Comparison of ENCODE assay signal across 10 cellular contexts in genomic region chr16:57374067-57374534, GRCh38. TPM values are rescaled to one million over a fixed set of nuclear protein-coding genes. Genes with fewer than 3 reads are reported as not detected.
DNase-seq lines count a peak whose midpoint lies in the region; ATAC-seq and TF ChIP-seq lines count a peak whose summit lies in the region.
"Had no signal": no experiment of that assay in that cellular context is flagged by ENCODE, and none has a peak within 500 bp of the region (broad histone marks: within the 10 kb centered on the region; RNA-seq: fewer than 3 reads in every experiment).

No MANE protein-coding gene starts in this region.

- H3K9ac ChIP-seq in mucosa of rectum (ENCODE audit: low read depth in 1 of 2, low read length in 2 of 2), result peak overlapping the region in 1 of 2 donors; percentile 9

- POLR2A ChIA-PET in activated CD8-positive, alpha-beta T cell treated with anti-CD3 and anti-CD28 coated beads for 36 hours (lab: Charles Lee), result no interaction called here
- POLR2A ChIA-PET in activated CD8-positive, alpha-beta T cell treated with anti-CD3 and anti-CD28 coated beads, Interleukin-2, amount 10 ng/mL, durations not matched to agents 7 days and 5 days (lab: Charles Lee), result no interaction called here
- POLR2A ChIA-PET in HEK293T (lab: Yijun Ruan, JAX), result no interaction called here

- no peaks in the 10 kb centered on the region for H3K9me3 Mint-ChIP-seq in activated CD8-positive, alpha-beta T cell treated with anti-CD3 and anti-CD28 coated beads for 36 hours
- H3K9me3 Mint-ChIP-seq in activated CD8-positive, alpha-beta T cell treated with anti-CD3 and anti-CD28 coated beads, Interleukin-2, amount 10 ng/mL, durations not matched to agents 7 days and 5 days (ENCODE audit: insufficient read depth), result no peaks in the 10 kb centered on the region
- H3K9me3 Mint-ChIP-seq in chondrocyte (ENCODE audit: low read depth), result no peaks in the 10 kb centered on the region
- H3K9me3 Mint-ChIP-seq: memory B cell had no signal

- H3K36me3 ChIP-seq in mucosa of rectum (ENCODE audit: control insufficient read depth in 2 of 2, insufficient read depth in 2 of 2, low read length in 2 of 2), result no peaks in the 10 kb centered on the region
- H3K36me3 ChIP-seq in tibial artery, result peaks cover 0 to 7% (median 4%) of the 10 kb centered on the region in 3 donors

- DNase-seq in activated CD8-positive, alpha-beta T cell treated with anti-CD3 and anti-CD28 coated beads for 36 hours, result peak; percentile 77
- DNase-seq in activated CD8-positive, alpha-beta T cell treated with anti-CD3 and anti-CD28 coated beads, Interleukin-2, amount 10 ng/mL, durations not matched to agents 7 days and 5 days, result no peak
- DNase-seq in chondrocyte (ENCODE audit: low spot score) (peak; percentile 56), tibial artery (peak; percentile 62 to 88), ureter (ENCODE audit: low spot score) (no peak), NOMO-1 (lab: John Stamatoyannopoulos, UW; ENCODE audit: unreplicated experiment in 2 of 2) (no peak), HEK293T (ENCODE audit: extremely low spot score) (no peak)
- DNase-seq: Kasumi-1 had no signal

- no peak overlapping the region for H3K27ac ChIP-seq in mucosa of rectum (ENCODE audit: low read depth in 2 of 2, low read length in 2 of 2)
- H3K27ac ChIP-seq in tibial artery, result peak overlapping the region; percentile 90 to 96

- peak overlapping the region; percentile 31 to 57 for H3K4me3 ChIP-seq in mucosa of rectum (ENCODE audit: low read length in 2 of 2)
- peak overlapping the region; percentile 65 to 78 for H3K4me3 ChIP-seq in tibial artery

- H3K36me3 Mint-ChIP-seq in activated CD8-positive, alpha-beta T cell treated with anti-CD3 and anti-CD28 coated beads for 36 hours (ENCODE audit: low read depth), result no peaks in the 10 kb centered on the region
- no peaks in the 10 kb centered on the region for H3K36me3 Mint-ChIP-seq in activated CD8-positive, alpha-beta T cell treated with anti-CD3 and anti-CD28 coated beads, Interleukin-2, amount 10 ng/mL, durations not matched to agents 7 days and 5 days (ENCODE audit: low read depth)
- peaks cover 2% of the 10 kb centered on the region for H3K36me3 Mint-ChIP-seq in chondrocyte (ENCODE audit: low read depth)
- H3K36me3 Mint-ChIP-seq: memory B cell had no signal

- ATAC-seq in activated CD8-positive, alpha-beta T cell treated with anti-CD3 and anti-CD28 coated beads for 36 hours, result peak; percentile 11
- ATAC-seq in activated CD8-positive, alpha-beta T cell treated with anti-CD3 and anti-CD28 coated beads, Interleukin-2, amount 10 ng/mL, durations not matched to agents 7 days and 5 days, result no peak

- H3K4me1 Mint-ChIP-seq in activated CD8-positive, alpha-beta T cell treated with anti-CD3 and anti-CD28 coated beads for 36 hours (ENCODE audit: low read depth), result peaks cover 34% of the 10 kb centered on the region
- H3K4me1 Mint-ChIP-seq in activated CD8-positive, alpha-beta T cell treated with anti-CD3 and anti-CD28 coated beads, Interleukin-2, amount 10 ng/mL, durations not matched to agents 7 days and 5 days (ENCODE audit: low read depth), result peaks cover 10% of the 10 kb centered on the region
- H3K4me1 Mint-ChIP-seq in chondrocyte (ENCODE audit: low read depth), result peaks cover 51% of the 10 kb centered on the region

- CTCF ChIA-PET in activated CD8-positive, alpha-beta T cell treated with anti-CD3 and anti-CD28 coated beads for 36 hours (lab: Charles Lee), result interaction anchor here (1.0 kb wide), 1 partner anchor 74 kb away, joined by 4 read pairs; no protein-coding TSS in a partner anchor
- CTCF ChIA-PET in activated CD8-positive, alpha-beta T cell treated with anti-CD3 and anti-CD28 coated beads, Interleukin-2, amount 10 ng/mL, durations not matched to agents 7 days and 5 days (lab: Charles Lee), result no interaction called here
- CTCF ChIA-PET in HEK293T (lab: Yijun Ruan, JAX), result no interaction called here

- TF ChIP-seq CTCF in activated CD8-positive, alpha-beta T cell treated with anti-CD3 and anti-CD28 coated beads for 36 hours (IDR thresholded peaks at IDR 0.05), result no peak
- TF ChIP-seq CTCF in chondrocyte (IDR thresholded peaks at IDR 0.05) (no peak), tibial artery (IDR thresholded peaks at IDR 0.05) (no peak)

- no peaks in the 10 kb centered on the region for H3K9me3 ChIP-seq in mucosa of rectum (ENCODE audit: control insufficient read depth in 2 of 2, low read length in 2 of 2)
- no peaks in the 10 kb centered on the region for H3K9me3 ChIP-seq in tibial artery

- H3K27ac Mint-ChIP-seq in activated CD8-positive, alpha-beta T cell treated with anti-CD3 and anti-CD28 coated beads for 36 hours, result no peak overlapping the region
- H3K27ac Mint-ChIP-seq in activated CD8-positive, alpha-beta T cell treated with anti-CD3 and anti-CD28 coated beads, Interleukin-2, amount 10 ng/mL, durations not matched to agents 7 days and 5 days, result no peak overlapping the region
- H3K27ac Mint-ChIP-seq in chondrocyte (ENCODE audit: unreplicated experiment), result peak overlapping the region; percentile 32
- H3K27ac Mint-ChIP-seq: memory B cell had no signal

- H3K4me1 ChIP-seq in mucosa of rectum (ENCODE audit: control insufficient read depth in 2 of 2, insufficient read depth in 2 of 2, low read length in 2 of 2) (peaks cover 15 to 18% of the 10 kb centered on the region in 2 donors), tibial artery (peaks cover 0 to 65% (median 58%) of the 10 kb centered on the region in 4 donors)

- no peaks in the 10 kb centered on the region for H3K27me3 Mint-ChIP-seq in activated CD8-positive, alpha-beta T cell treated with anti-CD3 and anti-CD28 coated beads for 36 hours
- H3K27me3 Mint-ChIP-seq in activated CD8-positive, alpha-beta T cell treated with anti-CD3 and anti-CD28 coated beads, Interleukin-2, amount 10 ng/mL, durations not matched to agents 7 days and 5 days (ENCODE audit: low read depth), result peaks cover 4% of the 10 kb centered on the region
- H3K27me3 Mint-ChIP-seq in chondrocyte (ENCODE audit: low read depth), result peaks cover 4% of the 10 kb centered on the region
- H3K27me3 Mint-ChIP-seq: memory B cell had no signal

- H3K27me3 ChIP-seq in mucosa of rectum (ENCODE audit: control insufficient read depth in 2 of 2, insufficient read depth in 2 of 2, low read length in 2 of 2) (no peaks in the 10 kb centered on the region), tibial artery (no peaks in the 10 kb centered on the region)

- intact Hi-C loops in activated CD8-positive, alpha-beta T cell treated with anti-CD3 and anti-CD28 coated beads for 36 hours (cut with micrococcal nuclease), result no loop called here
- intact Hi-C loops in tibial artery (cut with DNase I; ENCODE audit: low total_unique reads), result no loop called here

- H3K4me3 Mint-ChIP-seq in activated CD8-positive, alpha-beta T cell treated with anti-CD3 and anti-CD28 coated beads for 36 hours, result no peak overlapping the region
- H3K4me3 Mint-ChIP-seq in activated CD8-positive, alpha-beta T cell treated with anti-CD3 and anti-CD28 coated beads, Interleukin-2, amount 10 ng/mL, durations not matched to agents 7 days and 5 days, result no peak overlapping the region
- H3K4me3 Mint-ChIP-seq in chondrocyte (ENCODE audit: unreplicated experiment), result peak overlapping the region; percentile 80
- H3K4me3 Mint-ChIP-seq: memory B cell had no signal

TF ChIP-seq in HEK293T, 16 proteins besides CTCF, POLR2A, EP300 and RAD21:
- TF ChIP-seq FOXA1 (IDR thresholded peaks at IDR 0.05) (no peak), FOXK2 (IDR thresholded peaks at IDR 0.05) (no peak), HDGF (IDR thresholded peaks at IDR 0.05; ENCODE audit: borderline replicate concordance) (no peak), ARNT (IDR thresholded peaks at IDR 0.05) (no peak), SUZ12 (IDR thresholded peaks at IDR 0.05) (no peak), LEF1 (IDR thresholded peaks at IDR 0.05; ENCODE audit: borderline replicate concordance) (no peak), FOXM1 (IDR thresholded peaks at IDR 0.05; ENCODE audit: borderline replicate concordance) (no peak), ELF4 (IDR thresholded peaks at IDR 0.05) (no peak), ZNF384 (IDR thresholded peaks at IDR 0.05) (no peak), SP1 (IDR thresholded peaks at IDR 0.05) (no peak), CTBP1 (IDR thresholded peaks at IDR 0.05; ENCODE audit: borderline replicate concordance) (no peak), L3MBTL2 (conservative IDR thresholded peaks at IDR 0.05) (no peak)

RNA-seq across cellular contexts. Expression of gene CX3CL1, which starts 1.8 kb away (rescaled TPM):
- total RNA-seq in activated CD8-positive, alpha-beta T cell treated with anti-CD3 and anti-CD28 coated beads for 36 hours, result under 1 TPM in 1 of 2 experiments, not detected in 1; 0.09 TPM
- total RNA-seq in activated CD8-positive, alpha-beta T cell treated with anti-CD3 and anti-CD28 coated beads, Interleukin-2, amount 10 ng/mL, durations not matched to agents 7 days and 5 days, result not detected
- total RNA-seq in chondrocyte (11.2 to 47.9 TPM (median 46.0 TPM) in 3 replicates), ureter (31.1 TPM)

RNA-seq across cellular contexts. Expression of gene CCL22, which starts 15.5 kb away (rescaled TPM):
- 1 to 10 TPM; 7.1 to 7.4 TPM for total RNA-seq in activated CD8-positive, alpha-beta T cell treated with anti-CD3 and anti-CD28 coated beads for 36 hours
- total RNA-seq in activated CD8-positive, alpha-beta T cell treated with anti-CD3 and anti-CD28 coated beads, Interleukin-2, amount 10 ng/mL, durations not matched to agents 7 days and 5 days, result under 1 TPM; 0.97 to 0.99 TPM
- total RNA-seq in chondrocyte (not detected in 3 replicates), ureter (not detected)

RNA-seq across cellular contexts. Expression of gene CCL17, which starts 30.5 kb away (rescaled TPM):
- 1 to 10 TPM; 2.1 to 2.9 TPM for total RNA-seq in activated CD8-positive, alpha-beta T cell treated with anti-CD3 and anti-CD28 coated beads for 36 hours
- under 1 TPM in 1 of 2 experiments, not detected in 1; 0.50 TPM for total RNA-seq in activated CD8-positive, alpha-beta T cell treated with anti-CD3 and anti-CD28 coated beads, Interleukin-2, amount 10 ng/mL, durations not matched to agents 7 days and 5 days
- total RNA-seq in chondrocyte (not detected in 3 replicates), ureter (0.78 TPM)

Comparison
In these comparisons a context has a peak if more than half of its experiments do, and no peak if none do; other contexts are left out.
1. DNase-seq: peak in activated CD8-positive, alpha-beta T cell treated with anti-CD3 and anti-CD28 coated beads for 36 hours (single experiment), chondrocyte (single experiment) and tibial artery (2 of 2); none in activated CD8-positive, alpha-beta T cell treated with anti-CD3 and anti-CD28 coated beads, Interleukin-2, amount 10 ng/mL, durations not matched to agents 7 days and 5 days (single experiment), ureter (single experiment), NOMO-1 (0 of 2) and HEK293T (single experiment).
2. H3K27ac ChIP-seq: peak in tibial artery (2 of 2); none in mucosa of rectum (0 of 2).
3. RNA of gene CX3CL1, which starts 1.8 kb away (total RNA-seq): 11.2 to 47.9 TPM in chondrocyte and 31.1 TPM in ureter (single experiment); 0.09 TPM in activated CD8-positive, alpha-beta T cell treated with anti-CD3 and anti-CD28 coated beads for 36 hours and not detected in activated CD8-positive, alpha-beta T cell treated with anti-CD3 and anti-CD28 coated beads, Interleukin-2, amount 10 ng/mL, durations not matched to agents 7 days and 5 days; every median in the first group is over 10 times any median in the second.